In the genomic region with DNA sequence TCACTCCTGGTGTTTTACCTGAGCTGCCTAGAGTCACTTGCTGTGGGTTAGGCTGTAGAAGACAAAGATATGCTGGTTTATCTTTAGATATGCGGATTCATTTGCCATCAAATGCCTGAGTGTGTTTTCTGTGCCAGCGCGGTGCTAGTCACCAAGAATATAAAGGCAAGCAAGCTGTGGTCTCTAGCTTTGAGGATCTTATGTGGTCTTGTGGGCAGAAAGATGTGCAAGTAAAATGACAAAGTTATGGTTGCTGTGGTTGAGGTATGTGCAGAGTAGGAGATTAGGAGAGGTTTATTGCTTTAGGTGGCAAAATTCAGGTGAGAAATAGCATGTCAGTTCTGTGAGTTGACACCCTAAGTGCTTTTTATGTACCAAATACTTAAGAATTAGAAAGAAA, we compare ENCODE assay signal across 31 cellular contexts.
"Had no signal": no experiment of that assay in that cellular context is flagged by ENCODE, and none has a peak within 500 bp of the region (broad histone marks: within the 10 kb centered on the region; RNA-seq: fewer than 3 reads in every experiment).

No MANE protein-coding gene starts in this region.

- ATAC-seq: Panc1, Right ventricle myocardium inferior, SK-N-SH treated with all-trans-retinoic acid at 6 μM for 48 hours had no signal

- H3K4me3 ChIP-seq: PC-9, SJCRH30, SK-N-MC had no signal

- DNase-seq: Karpas-422, MM.1S, MV-4-11, NCI-H1092, NCI-H1105, NCI-H1417, NCI-H1436, NCI-H146, NCI-H1694, NCI-H187, NCI-H1930, NCI-H2029 treated with DMSO at 0.1 percent for 48 hours, NCI-H2081 treated with DMSO at 0.1 percent for 48 hours, NCI-H2107, NCI-H2171, NCI-H226, NCI-H446 treated with DMSO at 0.1 percent for 48 hours, NCI-H510A, NCI-H524, NCI-H526, NCI-H69, NCI-H748 treated with DMSO at 0.1 percent for 48 hours, NCI-H82, PC-9, SHP77, SIG-M5, SJCRH30 had no signal
